In the genomic region with DNA sequence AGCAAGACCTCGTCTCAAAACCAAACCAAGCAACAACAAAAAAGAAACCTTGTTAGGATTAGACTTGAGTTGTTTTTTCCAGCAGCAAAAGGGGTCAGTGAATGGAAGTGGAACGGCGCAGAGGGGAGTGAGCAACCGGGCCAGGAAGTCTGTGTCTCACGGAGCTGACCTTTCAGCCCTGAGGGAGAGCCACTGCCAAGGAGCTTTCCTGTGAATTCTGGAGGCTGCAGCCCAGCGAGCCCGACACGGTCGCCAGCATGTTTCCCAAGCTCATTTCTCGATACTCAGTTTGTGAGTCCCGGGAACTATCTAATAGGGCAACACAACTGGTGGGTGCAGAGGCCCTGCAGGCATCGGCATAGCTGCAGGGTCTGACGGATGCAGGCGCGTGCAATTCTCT, we compare ENCODE assay signal across 22 cellular contexts. TPM values are rescaled to one million over a fixed set of nuclear protein-coding genes. Genes with fewer than 3 reads are reported as not detected.
"Had no signal": no experiment of that assay in that cellular context is flagged by ENCODE, and none has a peak within 500 bp of the region (broad histone marks: within the 10 kb centered on the region; RNA-seq: fewer than 3 reads in every experiment).

No MANE protein-coding gene starts in this region.

- H3K27ac ChIP-seq: neutrophil, ovary, psoas muscle, tibial artery, WERI-Rb-1 had no signal

- H3K27me3 ChIP-seq: neutrophil, ovary, right atrium auricular region, tibial artery had no signal

- H3K27ac Mint-ChIP-seq: activated T-cell treated with anti-CD3 and anti-CD28 coated beads, Interleukin-2, amount 50 U/mL, for 24 hours; activated T-helper 17 cell treated with anti-CD3 and anti-CD28 coated beads, Interleukin-2, amount 50 U/mL, for 72 hours; natural killer cell treated with Interleukin-12 subunit alpha and Interleukin-12 subunit beta and Interleukin-15 and Interleukin-18, amount 100 ng/mL, for 72 hours; stimulated activated naive CD8-positive, alpha-beta T cell treated with anti-CD3 and anti-CD28 coated beads, Interleukin-15, amount 100 ng/mL, for 72 hours had no signal

- DNase-seq: activated CD8-positive, alpha-beta memory T cell treated with anti-CD3 and anti-CD28 coated beads for 24 hours; activated CD8-positive, alpha-beta memory T cell treated with anti-CD3 and anti-CD28 coated beads, Interleukin-2, amount 50 U/mL, for 4 hours; activated naive CD4-positive, alpha-beta T cell; activated T-cell treated with anti-CD3 and anti-CD28 coated beads, Interleukin-2, amount 50 U/mL, for 24 hours; effector CD4-positive, alpha-beta T cell; foreskin melanocyte; hippocampal formation; kidney glomerular epithelial cell; ovary; psoas muscle; stimulated activated CD4-positive, alpha-beta T cell treated with anti-CD3 and anti-CD28 coated beads, Interleukin-12 subunit alpha, Interleukin-12 subunit beta, amount 100 ng/mL, for 4 hours; stimulated activated CD4-positive, alpha-beta T cell treated with anti-CD3 and anti-CD28 coated beads, Interleukin-4, amount 100 ng/mL, for 4 hours; stimulated activated naive CD8-positive, alpha-beta T cell treated with anti-CD3 and anti-CD28 coated beads, Interleukin-15, amount 100 ng/mL, for 72 hours; T-helper 1 cell; tibial artery had no signal

- H3K4me3 Mint-ChIP-seq: activated T-cell treated with anti-CD3 and anti-CD28 coated beads, Interleukin-2, amount 50 U/mL, for 24 hours; activated T-helper 17 cell treated with anti-CD3 and anti-CD28 coated beads, Interleukin-2, amount 50 U/mL, for 72 hours; natural killer cell treated with Interleukin-12 subunit alpha and Interleukin-12 subunit beta and Interleukin-15 and Interleukin-18, amount 100 ng/mL, for 72 hours; stimulated activated naive CD8-positive, alpha-beta T cell treated with anti-CD3 and anti-CD28 coated beads, Interleukin-15, amount 100 ng/mL, for 72 hours had no signal

- H3K4me1 Mint-ChIP-seq: activated T-helper 17 cell treated with anti-CD3 and anti-CD28 coated beads, Interleukin-2, amount 50 U/mL, for 72 hours; stimulated activated naive CD8-positive, alpha-beta T cell treated with anti-CD3 and anti-CD28 coated beads, Interleukin-15, amount 100 ng/mL, for 72 hours had no signal

- ATAC-seq: activated T-helper 17 cell treated with anti-CD3 and anti-CD28 coated beads, Interleukin-2, amount 50 U/mL, for 72 hours; natural killer cell treated with Interleukin-12 subunit alpha and Interleukin-12 subunit beta and Interleukin-15 and Interleukin-18, amount 100 ng/mL, for 72 hours; psoas muscle; stimulated activated naive CD8-positive, alpha-beta T cell treated with anti-CD3 and anti-CD28 coated beads, Interleukin-15, amount 100 ng/mL, for 72 hours had no signal

- H3K27me3 Mint-ChIP-seq: activated T-cell treated with anti-CD3 and anti-CD28 coated beads, Interleukin-2, amount 50 U/mL, for 24 hours; activated T-helper 17 cell treated with anti-CD3 and anti-CD28 coated beads, Interleukin-2, amount 50 U/mL, for 72 hours; natural killer cell treated with Interleukin-12 subunit alpha and Interleukin-12 subunit beta and Interleukin-15 and Interleukin-18, amount 100 ng/mL, for 72 hours; stimulated activated naive CD8-positive, alpha-beta T cell treated with anti-CD3 and anti-CD28 coated beads, Interleukin-15, amount 100 ng/mL, for 72 hours had no signal

- H3K9me3 ChIP-seq: neutrophil, ovary, psoas muscle, tibial artery had no signal

- H3K9me3 Mint-ChIP-seq: activated T-cell treated with anti-CD3 and anti-CD28 coated beads, Interleukin-2, amount 50 U/mL, for 24 hours; activated T-helper 17 cell treated with anti-CD3 and anti-CD28 coated beads, Interleukin-2, amount 50 U/mL, for 72 hours; natural killer cell treated with Interleukin-12 subunit alpha and Interleukin-12 subunit beta and Interleukin-15 and Interleukin-18, amount 100 ng/mL, for 72 hours; stimulated activated naive CD8-positive, alpha-beta T cell treated with anti-CD3 and anti-CD28 coated beads, Interleukin-15, amount 100 ng/mL, for 72 hours had no signal

- H3K36me3 ChIP-seq: ovary, right atrium auricular region had no signal

- H3K4me3 ChIP-seq: lung, ovary, psoas muscle, right atrium auricular region, tibial artery had no signal

RNA-seq across cellular contexts. Expression of a gene that starts 24.0 kb away (rescaled TPM):
- total RNA-seq: activated T-helper 17 cell treated with anti-CD3 and anti-CD28 coated beads, Interleukin-2, amount 50 U/mL, for 72 hours; chondrocyte had no signal
